Comparison of ENCODE assay signal across 9 cellular contexts in genomic region chr17:48100160-48100559, GRCh38. TPM values are rescaled to one million over a fixed set of nuclear protein-coding genes. Genes with fewer than 3 reads are reported as not detected.
DNase-seq lines count a peak whose midpoint lies in the region; ATAC-seq, FAIRE-seq and TF ChIP-seq lines count a peak whose summit lies in the region.
"Had no signal": no experiment of that assay in that cellular context is flagged by ENCODE, and none has a peak within 500 bp of the region (broad histone marks: within the 10 kb centered on the region; RNA-seq: fewer than 3 reads in every experiment).

No MANE protein-coding gene starts in this region.

- TF ChIP-seq EP300 in K562 (IDR thresholded peaks at IDR 0.05; ENCODE audit: low read length), result no peak

- H2AFZ ChIP-seq in K562 (ENCODE audit: low read depth, low read length), result no peak overlapping the region

- H3K4me2 ChIP-seq in K562 (ENCODE audit: insufficient read depth, low read length), result peak overlapping the region; percentile 82

- no peak for TF ChIP-seq RAD21 in K562 (CRISPR knock-in tag; conservative IDR thresholded peaks at IDR 0.05 in 1 of 2, IDR thresholded peaks at IDR 0.05 in 1 of 2)

- no peaks in the 10 kb centered on the region for H4K20me1 ChIP-seq in K562 (replicated peaks; ENCODE audit: control insufficient read depth, insufficient read depth, low read length)

- H3K4me3 ChIP-seq in K562, result peak overlapping the region; percentile 69

- H3K9me3 Mint-ChIP-seq in stimulated activated naive CD8-positive, alpha-beta T cell treated with anti-CD3 and anti-CD28 coated beads, Interleukin-15, Interleukin-2, amounts not matched to agents 100 ng/mL and 50 ng/mL, for 24 hours, result peaks cover 9% of the 10 kb centered on the region
- no peaks in the 10 kb centered on the region for H3K9me3 Mint-ChIP-seq in memory B cell

- no peaks in the 10 kb centered on the region for H3K9me1 ChIP-seq in K562 (ENCODE audit: control insufficient read depth, insufficient read depth, low read length)

- H3K27me3 ChIP-seq in K562 (ENCODE audit: control insufficient read depth in 2 of 2, insufficient read depth in 2 of 2, low read length in 2 of 2), result no peaks in the 10 kb centered on the region

- peak overlapping the region; percentile 3 for H3K27ac Mint-ChIP-seq in stimulated activated naive CD8-positive, alpha-beta T cell treated with anti-CD3 and anti-CD28 coated beads, Interleukin-15, Interleukin-2, amounts not matched to agents 100 ng/mL and 50 ng/mL, for 24 hours
- H3K27ac Mint-ChIP-seq in memory B cell, result peak overlapping the region; percentile 82

- POLR2A ChIA-PET in K562 (lab: Yijun Ruan, JAX), result interaction anchor here (0.6 to 1.5 kb wide), 6 partner anchors 31 to 895 kb away, joined by 3 to 7 read pairs (median 3); partner anchors contain the start of gene NFE2L1

- FAIRE-seq in K562 (lab: Jason Lieb, UNC), result no peak
- FAIRE-seq: GM18507 had no signal

- no peak for DNase-seq in stimulated activated naive CD8-positive, alpha-beta T cell treated with anti-CD3 and anti-CD28 coated beads, Interleukin-15, Interleukin-2, amounts not matched to agents 100 U/mL and 50 U/mL, for 24 hours
- DNase-seq in K562 (ENCODE audit: extremely low read depth in 1 of 4, low spot score in 3 of 4) (no peak), memory B cell (ENCODE audit: low spot score in 2 of 2) (no peak), D341Med (ENCODE audit: low spot score) (no peak), DMS153 treated with DMSO at 0.1 percent for 48 hours (lab: John Stamatoyannopoulos, UW; ENCODE audit: unreplicated experiment) (no peak), NCI-H1417 treated with DMSO at 0.1 percent for 48 hours (lab: John Stamatoyannopoulos, UW) (no peak)

- TF ChIP-seq CTCF in K562 (IDR thresholded peaks at IDR 0.05 in 2 of 3, conservative IDR thresholded peaks at IDR 0.05 in 1 of 3; ENCODE audit: insufficient read depth in 2 of 3, low read depth in 1 of 3, low read length in 3 of 3), result no peak

- 15% methylated on average over 10 of the region's 10 CpGs for WGBS in K562 (ENCODE audit: insufficient coverage, low coverage, missing lambda C conversion rate)

- peaks cover 3 to 22% of the 10 kb centered on the region in 2 experiments; a peak in 3 of 5 replicates for H3K4me1 ChIP-seq in K562 (replicated peaks in 1 of 2; ENCODE audit: control insufficient read depth in 2 of 2, insufficient read depth in 2 of 2, low read length in 2 of 2)

- intact Hi-C loops in K562 (cut with micrococcal nuclease), result no loop called here

- H3K4me1 Mint-ChIP-seq in stimulated activated naive CD8-positive, alpha-beta T cell treated with anti-CD3 and anti-CD28 coated beads, Interleukin-15, Interleukin-2, amounts not matched to agents 100 ng/mL and 50 ng/mL, for 24 hours (ENCODE audit: low read depth), result peaks cover 58% of the 10 kb centered on the region
- peaks cover 13% of the 10 kb centered on the region for H3K4me1 Mint-ChIP-seq in memory B cell

- H3K36me3 ChIP-seq in K562 (ENCODE audit: control insufficient read depth, insufficient read depth, low read length), result peaks cover 10% of the 10 kb centered on the region; the same call in 1 of the 3 replicates

- no peaks in the 10 kb centered on the region for H3K27me3 Mint-ChIP-seq in stimulated activated naive CD8-positive, alpha-beta T cell treated with anti-CD3 and anti-CD28 coated beads, Interleukin-15, Interleukin-2, amounts not matched to agents 100 ng/mL and 50 ng/mL, for 24 hours
- H3K27me3 Mint-ChIP-seq in memory B cell, result no peaks in the 10 kb centered on the region

- no peak for TF ChIP-seq POLR2A in K562 (conservative IDR thresholded peaks at IDR 0.05)

- peaks cover 3% of the 10 kb centered on the region for H3K36me3 Mint-ChIP-seq in stimulated activated naive CD8-positive, alpha-beta T cell treated with anti-CD3 and anti-CD28 coated beads, Interleukin-15, Interleukin-2, amounts not matched to agents 100 ng/mL and 50 ng/mL, for 24 hours (ENCODE audit: low read depth)
- H3K36me3 Mint-ChIP-seq in memory B cell, result peaks cover 2% of the 10 kb centered on the region

- H3K9me3 ChIP-seq in K562 (replicated peaks; ENCODE audit: control insufficient read depth, insufficient read depth, low read depth, low read length), result 0 out of 2 replicates have a peak, but pooled peaks cover 3% of the 10 kb centered on the region

- H3K4me3 Mint-ChIP-seq in stimulated activated naive CD8-positive, alpha-beta T cell treated with anti-CD3 and anti-CD28 coated beads, Interleukin-15, Interleukin-2, amounts not matched to agents 100 ng/mL and 50 ng/mL, for 24 hours, result peak overlapping the region; percentile 97
- peak overlapping the region; percentile 85 for H3K4me3 Mint-ChIP-seq in memory B cell

- peak overlapping the region; percentile 71 to 95; a peak in 3 of 4 replicates for H3K9ac ChIP-seq in K562 (ENCODE audit: insufficient read depth in 1 of 2, low read depth in 2 of 2, low read length in 2 of 2)

- BruUV-seq in K562 (replicated peaks; lab: Mats Ljungman, UMichigan), result TSS peak; percentile 54

- H3K79me2 ChIP-seq in K562 (ENCODE audit: control insufficient read depth, insufficient read depth, low read length), result peaks cover 47% of the 10 kb centered on the region

- CTCF ChIA-PET in K562 (lab: Yijun Ruan, JAX; ENCODE audit: low intra/inter-chr PET ratio), result no interaction called here

- peak overlapping the region; percentile 72; the same call in 1 of the 3 replicates for H3K27ac ChIP-seq in K562 (ENCODE audit: extremely low read depth, low read depth, low read length)

- in situ Hi-C loops in K562 (cut with MboI), result no loop called here

- ATAC-seq in stimulated activated naive CD8-positive, alpha-beta T cell treated with anti-CD3 and anti-CD28 coated beads, Interleukin-15, Interleukin-2, amounts not matched to agents 100 U/mL and 50 U/mL, for 24 hours, result no peak
- ATAC-seq in K562 (no peak), memory B cell (ENCODE audit: low read depth) (no peak), HG03039 (IDR thresholded peaks at IDR 0.05; ENCODE audit: unreplicated experiment) (no peak)

RNA-seq across cellular contexts. Expression of gene CBX1, which starts 1.1 kb away (rescaled TPM):
- 5.2 and 13.9 TPM in 2 replicates for total RNA-seq in K562 (2011; cell fraction: chromatin; rRNA removed; ENCODE audit: low replicate concordance)
- 3.7 and 5.7 TPM in 2 replicates for total RNA-seq in K562 (2011; cell fraction: nucleolus; rRNA removed)
- 11.4 and 14.1 TPM in 2 replicates for total RNA-seq in K562 (2011; cell fraction: nucleoplasm; rRNA removed)
- 44.0 and 48.2 TPM in 2 replicates for total RNA-seq in K562 (2014; rRNA removed)
- total RNA-seq in K562 (2014; rRNA removed; fragmentation: Illumina TruSeq; extraction: Trizol), result 64.4 and 75.3 TPM in 2 replicates
- 70.4 and 76.2 TPM in 2 replicates for total RNA-seq in K562 (2015; rRNA removed; fragmentation: Illumina TruSeq; extraction: Trizol)
- total RNA-seq in K562 (2021), result 44.6 and 52.7 TPM in 2 replicates
- 31.9 and 45.0 TPM in 2 replicates for polyA plus RNA-seq in K562 (2011; rRNA removed)
- 10.1 and 18.3 TPM in 2 replicates for polyA plus RNA-seq in K562 (2011; cell fraction: cytosol; rRNA removed)
- 7.4 and 12.0 TPM in 2 replicates for polyA plus RNA-seq in K562 (2011; cell fraction: nucleus; rRNA removed)
- 50.1 and 87.7 TPM in 2 replicates for polyA plus RNA-seq in K562 (2012)
- polyA plus RNA-seq in K562 (2014; fragmentation: Illumina TruSeq; extraction: Trizol), result 73.0 and 95.7 TPM in 2 replicates
- polyA plus RNA-seq in K562 (2014; fragmentation: Nextera tagmentation; extraction: Ambion mirVana), result 10 to 100 TPM; 10.6 to 13.5 TPM
- 48.7 and 53.3 TPM in 2 replicates for polyA plus RNA-seq in K562 (2014; rRNA removed)
- polyA minus RNA-seq in K562 (2011; rRNA and poly(A)+ RNA removed), result 27.9 and 31.5 TPM in 2 replicates
- polyA minus RNA-seq in K562 (2011; cell fraction: cytosol; rRNA and poly(A)+ RNA removed), result 15.0 and 16.3 TPM in 2 replicates
- 2.3 and 7.2 TPM in 2 replicates for polyA minus RNA-seq in K562 (2011; cell fraction: nucleus; rRNA and poly(A)+ RNA removed)

RNA-seq across cellular contexts. Expression of gene SNX11, which starts 7.4 kb away (rescaled TPM):
- total RNA-seq in K562 (2011; cell fraction: chromatin; rRNA removed; ENCODE audit: low replicate concordance), result 48.4 and 61.2 TPM in 2 replicates
- total RNA-seq in K562 (2011; cell fraction: nucleolus; rRNA removed), result 27.6 and 39.2 TPM in 2 replicates
- 37.8 and 55.3 TPM in 2 replicates for total RNA-seq in K562 (2011; cell fraction: nucleoplasm; rRNA removed)
- total RNA-seq in K562 (2014; rRNA removed) (13.1 and 15.8 TPM in 2 replicates), K562 (2014; rRNA removed; fragmentation: Illumina TruSeq; extraction: Trizol) (16.6 and 16.8 TPM in 2 replicates), K562 (2015; rRNA removed; fragmentation: Illumina TruSeq; extraction: Trizol) (12.3 and 12.4 TPM in 2 replicates), K562 (2021) (18.0 and 18.4 TPM in 2 replicates)
- polyA plus RNA-seq in K562 (2011; rRNA removed) (22.1 and 23.3 TPM in 2 replicates), K562 (2014; fragmentation: Illumina TruSeq; extraction: Trizol) (14.9 and 16.5 TPM in 2 replicates), K562 (2014; fragmentation: Nextera tagmentation; extraction: Ambion mirVana) (10 to 100 TPM; 20.8 to 24.0 TPM), K562 (2014; rRNA removed) (15.4 and 19.2 TPM in 2 replicates)
- 16.6 and 20.8 TPM in 2 replicates for polyA plus RNA-seq in K562 (2011; cell fraction: cytosol; rRNA removed)
- 24.5 and 25.0 TPM in 2 replicates for polyA plus RNA-seq in K562 (2011; cell fraction: nucleus; rRNA removed)
- 15.0 and 16.6 TPM in 2 replicates for polyA plus RNA-seq in K562 (2012)
- polyA minus RNA-seq in K562 (2011; rRNA and poly(A)+ RNA removed), result 16.3 and 19.5 TPM in 2 replicates
- 8.2 and 9.5 TPM in 2 replicates for polyA minus RNA-seq in K562 (2011; cell fraction: cytosol; rRNA and poly(A)+ RNA removed)
- polyA minus RNA-seq in K562 (2011; cell fraction: nucleus; rRNA and poly(A)+ RNA removed), result 6.7 and 8.6 TPM in 2 replicates

RNA-seq across cellular contexts. Expression of gene NFE2L1, which starts 52.0 kb away (rescaled TPM):
- 97.0 and 141 TPM in 2 replicates for total RNA-seq in K562 (2011; cell fraction: chromatin; rRNA removed; ENCODE audit: low replicate concordance)
- total RNA-seq in K562 (2011; cell fraction: nucleolus; rRNA removed), result 104 and 118 TPM in 2 replicates
- total RNA-seq in K562 (2011; cell fraction: nucleoplasm; rRNA removed), result 88.2 and 97.7 TPM in 2 replicates
- total RNA-seq in K562 (2014; rRNA removed) (18.6 and 22.0 TPM in 2 replicates), K562 (2014; rRNA removed; fragmentation: Illumina TruSeq; extraction: Trizol) (38.7 and 57.0 TPM in 2 replicates), K562 (2015; rRNA removed; fragmentation: Illumina TruSeq; extraction: Trizol) (39.7 and 40.5 TPM in 2 replicates), K562 (2021) (61.4 and 67.7 TPM in 2 replicates)
- polyA plus RNA-seq in K562 (2011; rRNA removed) (57.2 and 59.8 TPM in 2 replicates), K562 (2014; fragmentation: Illumina TruSeq; extraction: Trizol) (68.1 and 68.6 TPM in 2 replicates), K562 (2014; fragmentation: Nextera tagmentation; extraction: Ambion mirVana) (1 to 10 TPM; 2.0 to 2.8 TPM), K562 (2014; rRNA removed) (40.7 and 41.4 TPM in 2 replicates)
- polyA plus RNA-seq in K562 (2011; cell fraction: cytosol; rRNA removed), result 41.0 and 52.4 TPM in 2 replicates
- 34.1 and 41.0 TPM in 2 replicates for polyA plus RNA-seq in K562 (2011; cell fraction: nucleus; rRNA removed)
- 109 and 147 TPM in 2 replicates for polyA plus RNA-seq in K562 (2012)
- 79.5 and 101 TPM in 2 replicates for polyA minus RNA-seq in K562 (2011; rRNA and poly(A)+ RNA removed)
- 31.0 and 35.6 TPM in 2 replicates for polyA minus RNA-seq in K562 (2011; cell fraction: cytosol; rRNA and poly(A)+ RNA removed)
- 12.5 and 16.4 TPM in 2 replicates for polyA minus RNA-seq in K562 (2011; cell fraction: nucleus; rRNA and poly(A)+ RNA removed)
